ENCODE assay signal across 2 cellular contexts in genomic region chr3:61719278-61719977, GRCh38.
TF ChIP-seq lines count a peak whose summit lies in the region.

No MANE protein-coding gene starts in this region.

TF ChIP-seq in GM23338, 12 proteins besides CTCF, POLR2A, EP300 and RAD21 (continued from another document):
- TF ChIP-seq, protein P1, sequence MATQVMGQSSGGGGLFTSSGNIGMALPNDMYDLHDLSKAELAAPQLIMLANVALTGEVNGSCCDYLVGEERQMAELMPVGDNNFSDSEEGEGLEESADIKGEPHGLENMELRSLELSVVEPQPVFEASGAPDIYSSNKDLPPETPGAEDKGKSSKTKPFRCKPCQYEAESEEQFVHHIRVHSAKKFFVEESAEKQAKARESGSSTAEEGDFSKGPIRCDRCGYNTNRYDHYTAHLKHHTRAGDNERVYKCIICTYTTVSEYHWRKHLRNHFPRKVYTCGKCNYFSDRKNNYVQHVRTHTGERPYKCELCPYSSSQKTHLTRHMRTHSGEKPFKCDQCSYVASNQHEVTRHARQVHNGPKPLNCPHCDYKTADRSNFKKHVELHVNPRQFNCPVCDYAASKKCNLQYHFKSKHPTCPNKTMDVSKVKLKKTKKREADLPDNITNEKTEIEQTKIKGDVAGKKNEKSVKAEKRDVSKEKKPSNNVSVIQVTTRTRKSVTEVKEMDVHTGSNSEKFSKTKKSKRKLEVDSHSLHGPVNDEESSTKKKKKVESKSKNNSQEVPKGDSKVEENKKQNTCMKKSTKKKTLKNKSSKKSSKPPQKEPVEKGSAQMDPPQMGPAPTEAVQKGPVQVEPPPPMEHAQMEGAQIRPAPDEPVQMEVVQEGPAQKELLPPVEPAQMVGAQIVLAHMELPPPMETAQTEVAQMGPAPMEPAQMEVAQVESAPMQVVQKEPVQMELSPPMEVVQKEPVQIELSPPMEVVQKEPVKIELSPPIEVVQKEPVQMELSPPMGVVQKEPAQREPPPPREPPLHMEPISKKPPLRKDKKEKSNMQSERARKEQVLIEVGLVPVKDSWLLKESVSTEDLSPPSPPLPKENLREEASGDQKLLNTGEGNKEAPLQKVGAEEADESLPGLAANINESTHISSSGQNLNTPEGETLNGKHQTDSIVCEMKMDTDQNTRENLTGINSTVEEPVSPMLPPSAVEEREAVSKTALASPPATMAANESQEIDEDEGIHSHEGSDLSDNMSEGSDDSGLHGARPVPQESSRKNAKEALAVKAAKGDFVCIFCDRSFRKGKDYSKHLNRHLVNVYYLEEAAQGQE (IDR thresholded peaks at IDR 0.05; ENCODE audit: unreplicated experiment), result no peak
- TF ChIP-seq CREB1 (CRISPR knock-in tag; IDR thresholded peaks at IDR 0.05; ENCODE audit: low read depth) (no peak), ETS1 (IDR thresholded peaks at IDR 0.05) (no peak), JUNB (IDR thresholded peaks at IDR 0.05; ENCODE audit: unreplicated experiment) (no peak)
- TF ChIP-seq, protein P2, sequence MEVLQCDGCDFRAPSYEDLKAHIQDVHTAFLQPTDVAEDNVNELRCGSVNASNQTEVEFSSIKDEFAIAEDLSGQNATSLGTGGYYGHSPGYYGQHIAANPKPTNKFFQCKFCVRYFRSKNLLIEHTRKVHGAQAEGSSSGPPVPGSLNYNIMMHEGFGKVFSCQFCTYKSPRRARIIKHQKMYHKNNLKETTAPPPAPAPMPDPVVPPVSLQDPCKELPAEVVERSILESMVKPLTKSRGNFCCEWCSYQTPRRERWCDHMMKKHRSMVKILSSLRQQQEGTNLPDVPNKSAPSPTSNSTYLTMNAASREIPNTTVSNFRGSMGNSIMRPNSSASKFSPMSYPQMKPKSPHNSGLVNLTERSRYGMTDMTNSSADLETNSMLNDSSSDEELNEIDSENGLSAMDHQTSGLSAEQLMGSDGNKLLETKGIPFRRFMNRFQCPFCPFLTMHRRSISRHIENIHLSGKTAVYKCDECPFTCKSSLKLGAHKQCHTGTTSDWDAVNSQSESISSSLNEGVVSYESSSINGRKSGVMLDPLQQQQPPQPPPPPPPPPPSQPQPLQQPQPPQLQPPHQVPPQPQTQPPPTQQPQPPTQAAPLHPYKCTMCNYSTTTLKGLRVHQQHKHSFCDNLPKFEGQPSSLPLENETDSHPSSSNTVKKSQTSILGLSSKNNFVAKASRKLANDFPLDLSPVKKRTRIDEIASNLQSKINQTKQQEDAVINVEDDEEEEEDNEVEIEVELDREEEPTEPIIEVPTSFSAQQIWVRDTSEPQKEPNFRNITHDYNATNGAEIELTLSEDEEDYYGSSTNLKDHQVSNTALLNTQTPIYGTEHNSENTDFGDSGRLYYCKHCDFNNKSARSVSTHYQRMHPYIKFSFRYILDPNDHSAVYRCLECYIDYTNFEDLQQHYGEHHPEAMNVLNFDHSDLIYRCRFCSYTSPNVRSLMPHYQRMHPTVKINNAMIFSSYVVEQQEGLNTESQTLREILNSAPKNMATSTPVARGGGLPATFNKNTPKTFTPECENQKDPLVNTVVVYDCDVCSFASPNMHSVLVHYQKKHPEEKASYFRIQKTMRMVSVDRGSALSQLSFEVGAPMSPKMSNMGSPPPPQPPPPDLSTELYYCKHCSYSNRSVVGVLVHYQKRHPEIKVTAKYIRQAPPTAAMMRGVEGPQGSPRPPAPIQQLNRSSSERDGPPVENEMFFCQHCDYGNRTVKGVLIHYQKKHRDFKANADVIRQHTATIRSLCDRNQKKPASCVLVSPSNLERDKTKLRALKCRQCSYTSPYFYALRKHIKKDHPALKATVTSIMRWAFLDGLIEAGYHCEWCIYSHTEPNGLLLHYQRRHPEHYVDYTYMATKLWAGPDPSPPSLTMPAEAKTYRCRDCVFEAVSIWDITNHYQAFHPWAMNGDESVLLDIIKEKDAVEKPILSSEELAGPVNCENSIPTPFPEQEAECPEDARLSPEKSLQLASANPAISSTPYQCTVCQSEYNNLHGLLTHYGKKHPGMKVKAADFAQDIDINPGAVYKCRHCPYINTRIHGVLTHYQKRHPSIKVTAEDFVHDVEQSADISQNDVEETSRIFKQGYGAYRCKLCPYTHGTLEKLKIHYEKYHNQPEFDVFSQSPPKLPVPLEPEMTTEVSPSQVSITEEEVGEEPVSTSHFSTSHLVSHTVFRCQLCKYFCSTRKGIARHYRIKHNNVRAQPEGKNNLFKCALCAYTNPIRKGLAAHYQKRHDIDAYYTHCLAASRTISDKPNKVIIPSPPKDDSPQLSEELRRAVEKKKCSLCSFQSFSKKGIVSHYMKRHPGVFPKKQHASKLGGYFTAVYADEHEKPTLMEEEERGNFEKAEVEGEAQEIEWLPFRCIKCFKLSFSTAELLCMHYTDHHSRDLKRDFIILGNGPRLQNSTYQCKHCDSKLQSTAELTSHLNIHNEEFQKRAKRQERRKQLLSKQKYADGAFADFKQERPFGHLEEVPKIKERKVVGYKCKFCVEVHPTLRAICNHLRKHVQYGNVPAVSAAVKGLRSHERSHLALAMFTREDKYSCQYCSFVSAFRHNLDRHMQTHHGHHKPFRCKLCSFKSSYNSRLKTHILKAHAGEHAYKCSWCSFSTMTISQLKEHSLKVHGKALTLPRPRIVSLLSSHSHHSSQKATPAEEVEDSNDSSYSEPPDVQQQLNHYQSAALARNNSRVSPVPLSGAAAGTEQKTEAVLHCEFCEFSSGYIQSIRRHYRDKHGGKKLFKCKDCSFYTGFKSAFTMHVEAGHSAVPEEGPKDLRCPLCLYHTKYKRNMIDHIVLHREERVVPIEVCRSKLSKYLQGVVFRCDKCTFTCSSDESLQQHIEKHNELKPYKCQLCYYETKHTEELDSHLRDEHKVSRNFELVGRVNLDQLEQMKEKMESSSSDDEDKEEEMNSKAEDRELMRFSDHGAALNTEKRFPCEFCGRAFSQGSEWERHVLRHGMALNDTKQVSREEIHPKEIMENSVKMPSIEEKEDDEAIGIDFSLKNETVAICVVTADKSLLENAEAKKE (CRISPR knock-in tag; IDR thresholded peaks at IDR 0.05), result no peak

TF ChIP-seq in SK-N-SH treated with all-trans-retinoic acid at 6 μM for 48 hours, 23 proteins besides CTCF, POLR2A, EP300 and RAD21 (continued from another document):
- TF ChIP-seq, protein P3, sequence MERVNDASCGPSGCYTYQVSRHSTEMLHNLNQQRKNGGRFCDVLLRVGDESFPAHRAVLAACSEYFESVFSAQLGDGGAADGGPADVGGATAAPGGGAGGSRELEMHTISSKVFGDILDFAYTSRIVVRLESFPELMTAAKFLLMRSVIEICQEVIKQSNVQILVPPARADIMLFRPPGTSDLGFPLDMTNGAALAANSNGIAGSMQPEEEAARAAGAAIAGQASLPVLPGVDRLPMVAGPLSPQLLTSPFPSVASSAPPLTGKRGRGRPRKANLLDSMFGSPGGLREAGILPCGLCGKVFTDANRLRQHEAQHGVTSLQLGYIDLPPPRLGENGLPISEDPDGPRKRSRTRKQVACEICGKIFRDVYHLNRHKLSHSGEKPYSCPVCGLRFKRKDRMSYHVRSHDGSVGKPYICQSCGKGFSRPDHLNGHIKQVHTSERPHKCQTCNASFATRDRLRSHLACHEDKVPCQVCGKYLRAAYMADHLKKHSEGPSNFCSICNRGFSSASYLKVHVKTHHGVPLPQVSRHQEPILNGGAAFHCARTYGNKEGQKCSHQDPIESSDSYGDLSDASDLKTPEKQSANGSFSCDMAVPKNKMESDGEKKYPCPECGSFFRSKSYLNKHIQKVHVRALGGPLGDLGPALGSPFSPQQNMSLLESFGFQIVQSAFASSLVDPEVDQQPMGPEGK (CRISPR knock-in tag; IDR thresholded peaks at IDR 0.05; ENCODE audit: borderline replicate concordance), result no peak
- TF ChIP-seq, protein P4, sequence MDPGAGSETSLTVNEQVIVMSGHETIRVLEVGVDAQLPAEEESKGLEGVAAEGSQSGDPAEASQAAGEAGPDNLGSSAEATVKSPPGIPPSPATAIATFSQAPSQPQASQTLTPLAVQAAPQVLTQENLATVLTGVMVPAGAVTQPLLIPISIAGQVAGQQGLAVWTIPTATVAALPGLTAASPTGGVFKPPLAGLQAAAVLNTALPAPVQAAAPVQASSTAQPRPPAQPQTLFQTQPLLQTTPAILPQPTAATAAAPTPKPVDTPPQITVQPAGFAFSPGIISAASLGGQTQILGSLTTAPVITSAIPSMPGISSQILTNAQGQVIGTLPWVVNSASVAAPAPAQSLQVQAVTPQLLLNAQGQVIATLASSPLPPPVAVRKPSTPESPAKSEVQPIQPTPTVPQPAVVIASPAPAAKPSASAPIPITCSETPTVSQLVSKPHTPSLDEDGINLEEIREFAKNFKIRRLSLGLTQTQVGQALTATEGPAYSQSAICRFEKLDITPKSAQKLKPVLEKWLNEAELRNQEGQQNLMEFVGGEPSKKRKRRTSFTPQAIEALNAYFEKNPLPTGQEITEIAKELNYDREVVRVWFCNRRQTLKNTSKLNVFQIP (CRISPR knock-in tag; IDR thresholded peaks at IDR 0.05; ENCODE audit: borderline replicate concordance, low read depth), result no peak
TF ChIP-seq in SK-N-SH treated with all-trans-retinoic acid at 6 μM for 48 hours: peak in this region for 0.
